Comparison of ENCODE assay signal across 19 cellular contexts in the genomic region with DNA sequence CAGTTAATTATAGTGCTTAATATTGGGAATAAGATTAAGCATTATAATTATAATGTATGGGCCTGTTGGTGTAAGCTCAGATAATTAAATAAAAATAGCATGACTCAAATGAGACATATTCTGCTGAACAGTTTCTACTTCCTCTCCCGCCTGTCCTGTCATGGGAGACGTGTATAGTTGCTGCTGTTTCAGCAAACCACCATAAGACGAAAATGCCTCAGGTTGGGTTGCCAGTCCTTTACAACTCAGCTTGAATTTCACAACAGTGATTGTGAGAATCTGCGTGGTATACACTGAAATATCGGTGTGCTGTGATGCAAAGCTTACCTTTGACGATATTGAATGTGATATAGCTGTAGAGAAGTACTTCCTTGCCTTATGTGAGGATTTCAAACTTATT.
"Had no signal": no experiment of that assay in that cellular context is flagged by ENCODE, and none has a peak within 500 bp of the region (broad histone marks: within the 10 kb centered on the region; RNA-seq: fewer than 3 reads in every experiment).

No MANE protein-coding gene starts in this region.

- H3K4me1 ChIP-seq: psoas muscle, suprapubic skin, vagina had no signal

- H3K27me3 ChIP-seq: vagina had no signal

- H3K27ac ChIP-seq: psoas muscle, suprapubic skin, transverse colon, vagina had no signal

- DNase-seq: activated CD4-positive, alpha-beta memory T cell treated with anti-CD3 and anti-CD28 coated beads for 36 hours; activated CD4-positive, alpha-beta T cell treated with anti-CD3 and anti-CD28 coated beads for 4 hours; activated naive CD4-positive, alpha-beta T cell; activated naive CD8-positive, alpha-beta T cell treated with anti-CD3 and anti-CD28 coated beads for 36 hours; activated T-cell treated with anti-CD3 and anti-CD28 coated beads for 4 hours; amniotic stem cell; dermis blood vessel endothelial cell; effector memory CD4-positive, alpha-beta T cell; immature natural killer cell; mucosa of descending colon; naive B cell; psoas muscle; right cardiac atrium; stimulated activated CD4-positive, alpha-beta T cell treated with anti-CD3 and anti-CD28 coated beads, Interleukin-2, amount 100 ng/mL, for 24 hours; stimulated activated naive CD8-positive, alpha-beta T cell treated with anti-CD3 and anti-CD28 coated beads, Interleukin-15, amount 100 ng/mL, for 72 hours; transverse colon had no signal

- H3K36me3 ChIP-seq: suprapubic skin, transverse colon, vagina had no signal

- FAIRE-seq: endothelial cell of umbilical vein had no signal

- H3K4me3 ChIP-seq: mucosa of descending colon, psoas muscle, suprapubic skin, transverse colon, vagina had no signal

- H3K9me3 ChIP-seq: mucosa of descending colon, psoas muscle, suprapubic skin, transverse colon, vagina had no signal
